In the genomic region with DNA sequence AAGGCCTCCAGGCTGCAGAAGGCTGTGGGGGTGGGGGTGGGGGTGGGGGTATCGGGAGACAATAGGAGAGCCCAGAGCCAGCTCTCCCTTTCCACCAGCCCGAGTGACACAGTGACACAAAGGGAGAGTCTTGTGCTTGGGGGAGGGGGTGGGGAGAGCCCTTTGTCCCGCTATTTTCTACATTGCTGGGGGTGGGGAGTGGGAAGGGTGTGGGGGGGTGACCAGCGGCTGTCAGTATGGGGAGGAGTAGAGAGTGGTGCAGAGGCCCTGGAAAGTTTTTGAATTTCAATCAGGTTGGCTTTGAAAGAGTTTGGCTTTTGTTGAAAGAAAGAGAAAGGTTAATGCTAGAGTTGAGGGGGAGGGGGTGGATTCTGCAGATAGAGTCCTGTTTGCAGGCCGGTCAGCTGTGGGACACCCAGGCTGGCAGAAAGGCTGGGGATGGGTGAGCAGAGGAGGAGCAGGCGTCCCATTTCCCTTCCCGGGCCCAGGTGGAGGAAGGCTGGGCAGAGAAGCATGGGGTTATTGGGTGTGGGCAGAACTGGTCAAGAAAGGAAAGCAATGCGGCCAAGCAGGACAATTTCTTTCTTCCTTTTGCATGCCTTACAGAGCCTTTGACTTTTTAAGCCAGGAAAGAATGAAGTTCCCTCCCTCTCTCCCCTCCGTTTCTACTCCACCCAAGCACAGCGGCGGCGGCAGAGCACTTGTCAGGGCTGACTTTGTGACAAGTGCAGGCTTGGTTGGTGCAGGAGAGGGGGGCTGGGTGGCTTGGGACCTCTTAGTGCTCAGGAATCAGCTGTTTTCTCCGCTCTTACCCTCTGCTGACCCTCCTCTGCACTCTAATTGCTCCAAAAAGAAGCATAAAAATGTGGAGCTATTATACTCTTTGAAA, we compare ENCODE assay signal across 15 cellular contexts.
A peak's percentile ranks its signal among the peaks of the same experiment; 100 is the strongest.
DNase-seq lines count a peak whose midpoint lies in the region; ATAC-seq and TF ChIP-seq lines count a peak whose summit lies in the region.
"Had no signal": no experiment of that assay in that cellular context is flagged by ENCODE, and none has a peak within 500 bp of the region (broad histone marks: within the 10 kb centered on the region; RNA-seq: fewer than 3 reads in every experiment).

No MANE protein-coding gene starts in this region.

- no TSS peak for BruUV-seq in mammary epithelial cell (replicated peaks; lab: Mats Ljungman, UMichigan)
- no TSS peak for BruUV-seq in MCF 10A (replicated peaks; lab: Mats Ljungman, UMichigan)

- H3K27me3 ChIP-seq in mammary epithelial cell (ENCODE audit: insufficient read depth, low read length) = no peaks in the 10 kb centered on the region
- H3K27me3 ChIP-seq: neutrophil had no signal

- H3K4me3 Mint-ChIP-seq in MCF 10A (ENCODE audit: unreplicated experiment) (no peak overlapping the region), glutamatergic neuron (ENCODE audit: unreplicated experiment) (peak overlapping the region; percentile 77), type B pancreatic cell (peak overlapping the region; percentile 32)
- H3K4me3 Mint-ChIP-seq: activated naive CD8-positive, alpha-beta T cell treated with anti-CD3 and anti-CD28 coated beads for 36 hours had no signal

- H3K27me3 Mint-ChIP-seq in MCF 10A (ENCODE audit: insufficient read depth, unreplicated experiment) (no peaks in the 10 kb centered on the region), glutamatergic neuron (ENCODE audit: unreplicated experiment) (peaks cover 3% of the 10 kb centered on the region), type B pancreatic cell (peaks cover 14% of the 10 kb centered on the region)
- H3K27me3 Mint-ChIP-seq: activated naive CD8-positive, alpha-beta T cell treated with anti-CD3 and anti-CD28 coated beads for 36 hours had no signal

- no peaks in the 10 kb centered on the region for H3K4me1 ChIP-seq in mammary epithelial cell (ENCODE audit: insufficient read depth, low read length)
- H3K4me1 ChIP-seq: A549 had no signal

- H3K27ac ChIP-seq in mammary epithelial cell (ENCODE audit: insufficient read depth, low read depth, low read length) = no peak overlapping the region
- H3K27ac ChIP-seq: A549 had no signal

- H3K36me3 ChIP-seq in mammary epithelial cell (ENCODE audit: insufficient read depth, low read length) = no peaks in the 10 kb centered on the region
- H3K36me3 ChIP-seq: neutrophil had no signal

- no peaks in the 10 kb centered on the region for H3K9me3 ChIP-seq in mammary epithelial cell (replicated peaks; ENCODE audit: insufficient read depth, low read length)
- H3K9me3 ChIP-seq: A549, neutrophil had no signal

- H4K20me1 ChIP-seq in mammary epithelial cell (ENCODE audit: insufficient read depth, low read length) = no peaks in the 10 kb centered on the region

- no peak overlapping the region for H2AFZ ChIP-seq in mammary epithelial cell (ENCODE audit: low read depth, low read length)

- H3K4me2 ChIP-seq in mammary epithelial cell (ENCODE audit: insufficient read depth, low read depth, low read length) = peak overlapping the region; percentile 11
- H3K4me2 ChIP-seq: A549 had no signal

- H3K27ac Mint-ChIP-seq in MCF 10A (ENCODE audit: low read depth, unreplicated experiment) (no peak overlapping the region), glutamatergic neuron (ENCODE audit: unreplicated experiment) (peak overlapping the region; percentile 79), type B pancreatic cell (peak overlapping the region; percentile 36)
- H3K27ac Mint-ChIP-seq: activated naive CD8-positive, alpha-beta T cell treated with anti-CD3 and anti-CD28 coated beads for 36 hours had no signal

- no peak overlapping the region for H3K9ac ChIP-seq in mammary epithelial cell (ENCODE audit: insufficient read depth, low read length)

- in situ Hi-C loops in mammary epithelial cell (cut with MboI; ENCODE audit: low sequenced_read_pairs in 2 of 2) = no loop called here

- intact Hi-C loops in mammary epithelial cell (cut with micrococcal nuclease) = loop anchor here (10.0 kb wide), 1 partner anchor 286 kb away; a partner anchor contains a TSS
- intact Hi-C loops in MCF 10A (cut with micrococcal nuclease) = no loop called here

- WGBS in mammary epithelial cell (ENCODE audit: low coverage, missing lambda C conversion rate) = 14% methylated on average over 9 of the region's 13 CpGs

- DNase-seq in mammary epithelial cell = no peak
- DNase-seq in MCF 10A (ENCODE audit: unreplicated experiment) = no peak
- DNase-seq in glutamatergic neuron = peak; percentile 46
- peak; percentile 89 for DNase-seq in midbrain (lab: John Stamatoyannopoulos, UW)
- no peak for DNase-seq in type B pancreatic cell (ENCODE audit: extremely low spot score, unreplicated experiment)
- DNase-seq in NCI-H128 (lab: John Stamatoyannopoulos, UW; ENCODE audit: unreplicated experiment) = no peak
- no peak for DNase-seq in stimulated activated naive CD4-positive, alpha-beta T cell (lab: John Stamatoyannopoulos, UW)
- DNase-seq: activated naive CD8-positive, alpha-beta T cell treated with anti-CD3 and anti-CD28 coated beads for 36 hours; DMS153; NCI-H345; RPMI8226 had no signal

- no peak for ATAC-seq in GM19035 (IDR thresholded peaks at IDR 0.05; ENCODE audit: unreplicated experiment)
- ATAC-seq: GM12878 had no signal

- peaks cover 5% of the 10 kb centered on the region for H3K4me1 Mint-ChIP-seq in MCF 10A (ENCODE audit: insufficient read depth, unreplicated experiment)
- H3K4me1 Mint-ChIP-seq in glutamatergic neuron (ENCODE audit: low read depth, unreplicated experiment) = peaks cover 16% of the 10 kb centered on the region
- H3K4me1 Mint-ChIP-seq in type B pancreatic cell (ENCODE audit: unreplicated experiment) = peaks cover 21% of the 10 kb centered on the region
- H3K4me1 Mint-ChIP-seq: activated naive CD8-positive, alpha-beta T cell treated with anti-CD3 and anti-CD28 coated beads for 36 hours had no signal

- dilution Hi-C loops in mammary epithelial cell (cut with HindIII; ENCODE audit: low sequenced_read_pairs) = no loop called here

- CTCF ChIA-PET in mammary epithelial cell (lab: Charles Lee; ENCODE audit: low non-redundant PET) (interaction anchor here (0.6 kb wide), 1 partner anchor 416 kb away, joined by 7 read pairs; no protein-coding TSS in a partner anchor), MCF 10A (lab: Yijun Ruan, JAX) (interaction anchor here (0.6 to 1.1 kb wide), 3 partner anchors 11 to 62 kb away, joined by 3 to 5 read pairs (median 5); no protein-coding TSS in a partner anchor)

- no peaks in the 10 kb centered on the region for H3K36me3 Mint-ChIP-seq in MCF 10A (ENCODE audit: insufficient read depth, unreplicated experiment)
- H3K36me3 Mint-ChIP-seq in glutamatergic neuron (ENCODE audit: unreplicated experiment) = no peaks in the 10 kb centered on the region
- no peaks in the 10 kb centered on the region for H3K36me3 Mint-ChIP-seq in type B pancreatic cell
- H3K36me3 Mint-ChIP-seq: activated naive CD8-positive, alpha-beta T cell treated with anti-CD3 and anti-CD28 coated beads for 36 hours had no signal

- POLR2A ChIA-PET in MCF 10A (lab: Yijun Ruan, JAX) = interaction anchor here (0.5 to 0.6 kb wide), 2 partner anchors 11 to 337 kb away, joined by 3 read pairs; no protein-coding TSS in a partner anchor

- no peak overlapping the region for H3K4me3 ChIP-seq in mammary epithelial cell (replicated peaks in 1 of 3; ENCODE audit: insufficient read depth in 1 of 3, low read depth in 2 of 3, low read length in 3 of 3)
- H3K4me3 ChIP-seq: A549, GM12878 had no signal

- H3K9me3 Mint-ChIP-seq in MCF 10A (ENCODE audit: unreplicated experiment) = no peaks in the 10 kb centered on the region
- peaks cover 4% of the 10 kb centered on the region for H3K9me3 Mint-ChIP-seq in glutamatergic neuron (ENCODE audit: unreplicated experiment)
- H3K9me3 Mint-ChIP-seq in type B pancreatic cell = no peaks in the 10 kb centered on the region
- H3K9me3 Mint-ChIP-seq: activated naive CD8-positive, alpha-beta T cell treated with anti-CD3 and anti-CD28 coated beads for 36 hours had no signal

- TF ChIP-seq CTCF in mammary epithelial cell (conservative IDR thresholded peaks at IDR 0.05 in 1 of 2, IDR thresholded peaks at IDR 0.05 in 1 of 2; ENCODE audit: extremely low read depth in 1 of 2, insufficient read depth in 1 of 2, low read depth in 1 of 2, low read length in 2 of 2) (no peak), MCF 10A (IDR thresholded peaks at IDR 0.05; ENCODE audit: unreplicated experiment) (no peak), glutamatergic neuron (IDR thresholded peaks at IDR 0.05; ENCODE audit: partially characterized antibody, unreplicated experiment) (no peak), type B pancreatic cell (conservative IDR thresholded peaks at IDR 0.05) (no peak)

- H3K79me2 ChIP-seq in mammary epithelial cell (ENCODE audit: insufficient read depth, low read length) = no peaks in the 10 kb centered on the region

Comparison
In these comparisons a context has a peak if more than half of its experiments do, and no peak if none do; other contexts are left out.
1. DNase-seq: peak in glutamatergic neuron (single experiment) and midbrain (single experiment); none in mammary epithelial cell (single experiment), MCF 10A (single experiment), type B pancreatic cell (single experiment), NCI-H128 (single experiment) and stimulated activated naive CD4-positive, alpha-beta T cell (0 of 6).